Comparison of ENCODE assay signal across 10 cellular contexts in genomic region chr10:12214093-12214492, GRCh38. TPM values are rescaled to one million over a fixed set of nuclear protein-coding genes. Genes with fewer than 3 reads are reported as not detected.
DNase-seq lines count a peak whose midpoint lies in the region; ATAC-seq and TF ChIP-seq lines count a peak whose summit lies in the region.
"Had no signal": no experiment of that assay in that cellular context is flagged by ENCODE, and none has a peak within 500 bp of the region (broad histone marks: within the 10 kb centered on the region; RNA-seq: fewer than 3 reads in every experiment).

No MANE protein-coding gene starts in this region.

- no peak for TF ChIP-seq EP300 in stomach (IDR thresholded peaks at IDR 0.05)

- 77% methylated on average over 2 of the region's 4 CpGs for WGBS in mesenchymal stem cell
- 62 to 81% (median 78%) methylated on average over 4 of the region's 4 CpGs for WGBS in stomach, 5 donors

- peaks cover 23% of the 10 kb centered on the region for H4K20me1 ChIP-seq in GM23338 (replicated peaks; ENCODE audit: insufficient read depth)

- DNase-seq in GM23338 (ENCODE audit: low spot score) (no peak), mesenchymal stem cell (no peak), stomach (no peak), KG1 (lab: John Stamatoyannopoulos, UW) (no peak)
- DNase-seq: COR-L47; stimulated activated naive CD4-positive, alpha-beta T cell treated with Interleukin-2 at 50 U/mL for 16 hours had no signal

- H4K91ac ChIP-seq in mesenchymal stem cell (ENCODE audit: low read length) = no peak overlapping the region

- H3K4me1 Mint-ChIP-seq in GM23338 = no peaks in the 10 kb centered on the region

- H3K4me3 Mint-ChIP-seq in GM23338 = no peak overlapping the region

- no peaks in the 10 kb centered on the region for H3K4me1 ChIP-seq in GM23338 (ENCODE audit: insufficient read depth)
- no peaks in the 10 kb centered on the region for H3K4me1 ChIP-seq in mesenchymal stem cell (ENCODE audit: control insufficient read depth, insufficient read depth, low read depth, low read length)
- peaks cover 0 to 17% (median 7%) of the 10 kb centered on the region in 4 donors for H3K4me1 ChIP-seq in stomach

- TF ChIP-seq CTCF in GM23338 (conservative IDR thresholded peaks at IDR 0.05; ENCODE audit: low read depth in 2 of 2) = no peak
- no peak for TF ChIP-seq CTCF in VCaP (conservative IDR thresholded peaks at IDR 0.05)
- no peak for TF ChIP-seq CTCF in stomach (IDR thresholded peaks at IDR 0.05)

- no peaks in the 10 kb centered on the region for H3K27me3 Mint-ChIP-seq in GM23338 (ENCODE audit: insufficient read depth, low read depth, poor library complexity)

- intact Hi-C loops in stomach (cut with DNase I; ENCODE audit: low total_unique reads) = no loop called here

- H3K9me3 Mint-ChIP-seq in GM23338 = no peaks in the 10 kb centered on the region

- no peak overlapping the region for H2BK5ac ChIP-seq in mesenchymal stem cell (ENCODE audit: low read depth, low read length, poor library complexity, severe bottlenecking)

- ATAC-seq in GM23338 = no peak
- ATAC-seq in HG02852 (IDR thresholded peaks at IDR 0.05; ENCODE audit: unreplicated experiment) = no peak
- no peak for ATAC-seq in HG03565 (IDR thresholded peaks at IDR 0.05; ENCODE audit: unreplicated experiment)

- H4K8ac ChIP-seq in mesenchymal stem cell (ENCODE audit: low read length) = no peak overlapping the region

- H3K27me3 ChIP-seq in GM23338 (ENCODE audit: insufficient read depth) (no peaks in the 10 kb centered on the region), mesenchymal stem cell (ENCODE audit: control insufficient read depth in 1 of 2, insufficient read depth in 1 of 2, low read length in 2 of 2) (no peaks in the 10 kb centered on the region), stomach (no peaks in the 10 kb centered on the region)

- H3K36me3 Mint-ChIP-seq in GM23338 (ENCODE audit: low read depth) = peaks cover 67% of the 10 kb centered on the region

- H3K4me2 ChIP-seq in GM23338 = no peak overlapping the region
- no peak overlapping the region for H3K4me2 ChIP-seq in mesenchymal stem cell (ENCODE audit: low read length, poor library complexity, severe bottlenecking)

- no peak overlapping the region for H3K14ac ChIP-seq in mesenchymal stem cell (ENCODE audit: low read length in 2 of 2)

- no peak overlapping the region for H3K4ac ChIP-seq in mesenchymal stem cell (ENCODE audit: low read depth in 1 of 2, low read length in 2 of 2)

- peaks cover 20% of the 10 kb centered on the region for H3K79me1 ChIP-seq in mesenchymal stem cell (replicated peaks; ENCODE audit: low read length, poor library complexity, severe bottlenecking)

- H3K27ac Mint-ChIP-seq in GM23338 = peak overlapping the region; percentile 18; the same call in 1 of the 2 replicates

- H2AK5ac ChIP-seq in mesenchymal stem cell (ENCODE audit: low read length, severe bottlenecking) = no peak overlapping the region

- H3F3A ChIP-seq in GM23338 (replicated peaks; ENCODE audit: low read depth) = no peaks in the 10 kb centered on the region; the same call in 1 of the 2 replicates

- no peak overlapping the region for H2BK15ac ChIP-seq in mesenchymal stem cell (ENCODE audit: low read depth, poor library complexity, severe bottlenecking)

- no peak overlapping the region for H2BK12ac ChIP-seq in mesenchymal stem cell (ENCODE audit: low read length in 2 of 2)

- H3K9ac ChIP-seq in mesenchymal stem cell (ENCODE audit: low read length) = peak overlapping the region; percentile 75

- H3K18ac ChIP-seq in mesenchymal stem cell (ENCODE audit: low read depth in 1 of 2, low read length in 2 of 2) = no peak overlapping the region

- H3K79me2 ChIP-seq in GM23338 (replicated peaks; ENCODE audit: insufficient read depth) = peaks cover 43% of the 10 kb centered on the region

- H3K27ac ChIP-seq in GM23338 (ENCODE audit: low read depth) (peak overlapping the region; percentile 41; the same call in 1 of the 2 replicates), VCaP (peak overlapping the region; percentile 24; the same call in 1 of the 2 replicates), mesenchymal stem cell (ENCODE audit: low read length, poor library complexity, severe bottlenecking) (peak overlapping the region; percentile 27), stomach (peak overlapping the region in 3 of 5 donors; percentile 27 to 52 (median 46))
- H3K27ac ChIP-seq: RWPE1 had no signal

- H2BK120ac ChIP-seq in mesenchymal stem cell (ENCODE audit: low read depth, low read length) = no peak overlapping the region

- H3K9me3 ChIP-seq in mesenchymal stem cell (ENCODE audit: control insufficient read depth, low read length) (no peaks in the 10 kb centered on the region), stomach (no peaks in the 10 kb centered on the region)

- H3K4me3 ChIP-seq in GM23338 (no peak overlapping the region), mesenchymal stem cell (ENCODE audit: insufficient read depth in 1 of 2, low read depth in 1 of 2, low read length in 2 of 2) (no peak overlapping the region), stomach (no peak overlapping the region)

- peaks cover 54% of the 10 kb centered on the region for H3K36me3 ChIP-seq in GM23338 (ENCODE audit: insufficient read depth)
- H3K36me3 ChIP-seq in mesenchymal stem cell (ENCODE audit: control insufficient read depth in 1 of 2, insufficient read depth in 2 of 2, low read depth in 1 of 2, low read length in 2 of 2) = peaks cover 34 to 76% of the 10 kb centered on the region in 2 experiments
- peaks cover 25 to 78% (median 70%) of the 10 kb centered on the region in 4 donors for H3K36me3 ChIP-seq in stomach

- H3K23ac ChIP-seq in mesenchymal stem cell (ENCODE audit: low read length in 2 of 2) = no peak overlapping the region

- no peaks in the 10 kb centered on the region for H3K9me2 ChIP-seq in GM23338 (ENCODE audit: insufficient read depth)

- H2AFZ ChIP-seq in GM23338 (no peak overlapping the region), mesenchymal stem cell (ENCODE audit: low read depth, low read length) (no peak overlapping the region)

- no peak for TF ChIP-seq POLR2A in stomach (IDR thresholded peaks at IDR 0.05)

TF ChIP-seq in GM23338, 12 proteins besides CTCF, POLR2A, EP300 and RAD21 (continues in another document):
- no peak for TF ChIP-seq ZNF331 (CRISPR knock-in tag; IDR thresholded peaks at IDR 0.05; ENCODE audit: low read depth)
- no peak for TF ChIP-seq EZH2phosphoT487 (IDR thresholded peaks at IDR 0.05; ENCODE audit: unreplicated experiment)
- no peak for TF ChIP-seq NANOG (IDR thresholded peaks at IDR 0.05; ENCODE audit: borderline replicate concordance)
- no peak for TF ChIP-seq ZNF114 (CRISPR knock-in tag; IDR thresholded peaks at IDR 0.05)
- TF ChIP-seq, protein P1, sequence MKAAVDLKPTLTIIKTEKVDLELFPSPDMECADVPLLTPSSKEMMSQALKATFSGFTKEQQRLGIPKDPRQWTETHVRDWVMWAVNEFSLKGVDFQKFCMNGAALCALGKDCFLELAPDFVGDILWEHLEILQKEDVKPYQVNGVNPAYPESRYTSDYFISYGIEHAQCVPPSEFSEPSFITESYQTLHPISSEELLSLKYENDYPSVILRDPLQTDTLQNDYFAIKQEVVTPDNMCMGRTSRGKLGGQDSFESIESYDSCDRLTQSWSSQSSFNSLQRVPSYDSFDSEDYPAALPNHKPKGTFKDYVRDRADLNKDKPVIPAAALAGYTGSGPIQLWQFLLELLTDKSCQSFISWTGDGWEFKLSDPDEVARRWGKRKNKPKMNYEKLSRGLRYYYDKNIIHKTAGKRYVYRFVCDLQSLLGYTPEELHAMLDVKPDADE (IDR thresholded peaks at IDR 0.05) = no peak
- no peak for TF ChIP-seq EZH2 (IDR thresholded peaks at IDR 0.05; ENCODE audit: low read depth, unreplicated experiment)
- no peak for TF ChIP-seq JUNB (IDR thresholded peaks at IDR 0.05; ENCODE audit: unreplicated experiment)
- no peak for TF ChIP-seq REST (IDR thresholded peaks at IDR 0.05; ENCODE audit: unreplicated experiment)

RNA-seq across cellular contexts. Expression of gene CDC123, which starts 18.1 kb away (rescaled TPM):
- 158 and 175 TPM in 2 replicates for total RNA-seq in GM23338 (2014; rRNA removed; shearing (Covaris generic))
- polyA plus RNA-seq in GM23338 (2016; fragmentation: Nextera tagmentation; extraction: Ambion mirVana) (164 and 179 TPM in 2 replicates), stomach (10 to 100 TPM; 30.3 to 41.7 (median 39.4) TPM)
- 113 TPM for polyA plus RNA-seq in mesenchymal stem cell (2013, experiment 1 of 2)
- 114 TPM for polyA plus RNA-seq in mesenchymal stem cell (2013, experiment 2 of 2)
- total RNA-seq in stomach = 100 to 1,000 TPM in 1 of 5 donors, 10 to 100 TPM in 4; 22.3 to 103 (median 62.4) TPM

RNA-seq across cellular contexts. Expression of gene NUDT5, which starts 18.4 kb away (rescaled TPM):
- total RNA-seq in GM23338 (2014; rRNA removed; shearing (Covaris generic)) = 94.3 and 107 TPM in 2 replicates
- polyA plus RNA-seq in GM23338 (2016; fragmentation: Nextera tagmentation; extraction: Ambion mirVana) (254 and 255 TPM in 2 replicates), stomach (10 to 100 TPM; 30.2 to 45.3 (median 39.6) TPM)
- 68.3 TPM for polyA plus RNA-seq in mesenchymal stem cell (2013, experiment 1 of 2)
- polyA plus RNA-seq in mesenchymal stem cell (2013, experiment 2 of 2) = 70.4 TPM
- 10 to 100 TPM; 21.4 to 49.4 (median 37.9) TPM for total RNA-seq in stomach
